Comparison of ENCODE assay signal across 8 cellular contexts in the genomic region with DNA sequence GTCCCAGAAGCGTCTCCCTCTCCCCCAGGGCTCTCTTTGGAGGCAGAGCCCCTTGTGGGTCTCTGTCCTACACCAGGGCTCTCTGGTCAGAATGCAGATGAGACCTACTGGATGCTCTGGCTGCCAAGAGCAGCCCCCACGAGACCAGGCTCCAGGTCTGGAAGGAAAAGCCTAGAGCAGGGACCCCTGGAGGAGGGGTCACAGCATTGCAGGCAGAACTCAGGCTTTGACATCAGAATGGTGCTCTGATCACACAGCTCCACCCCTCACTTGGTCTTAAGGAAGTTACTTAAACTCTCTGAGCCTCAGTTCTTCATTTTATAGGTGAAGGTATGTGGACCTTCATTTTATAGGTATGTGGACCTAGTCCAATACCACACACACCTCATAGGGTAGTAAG.
A peak's percentile ranks its signal among the peaks of the same experiment; 100 is the strongest.
DNase-seq lines count a peak whose midpoint lies in the region; ATAC-seq and TF ChIP-seq lines count a peak whose summit lies in the region.

No MANE protein-coding gene starts in this region.

- TF ChIP-seq POLR2A in stomach (IDR thresholded peaks at IDR 0.05) = no peak

- H3K36me3 Mint-ChIP-seq in activated T-cell treated with anti-CD3 and anti-CD28 coated beads, Interleukin-2, amount 50 U/mL, for 72 hours (ENCODE audit: insufficient read depth in 2 of 2) = no peaks in the 10 kb centered on the region
- H3K36me3 Mint-ChIP-seq in T-helper 17 cell (ENCODE audit: low read depth) = no peaks in the 10 kb centered on the region

- peaks cover 94% of the 10 kb centered on the region for H3K4me1 ChIP-seq in OCI-LY1 (ENCODE audit: insufficient read depth, low read length, severe bottlenecking)
- peaks cover 52 to 79% (median 68%) of the 10 kb centered on the region in 4 donors for H3K4me1 ChIP-seq in stomach

- H3K79me2 ChIP-seq in OCI-LY1 (ENCODE audit: insufficient read depth, low read length) = peaks cover 15% of the 10 kb centered on the region; the same call in 1 of the 2 replicates

- WGBS in stomach, 5 donors = 68 to 76% (median 72%) methylated on average over 2 of the region's 2 CpGs

- no peaks in the 10 kb centered on the region for H3K27me3 ChIP-seq in OCI-LY1 (ENCODE audit: insufficient read depth, low read length)
- H3K27me3 ChIP-seq in stomach = no peaks in the 10 kb centered on the region

- H3K9ac ChIP-seq in OCI-LY1 (ENCODE audit: low read length) = peak overlapping the region; percentile 39; the same call in 1 of the 2 replicates

- peak; percentile 72 for TF ChIP-seq CTCF in OCI-LY1 (IDR thresholded peaks at IDR 0.05; ENCODE audit: low read length)
- TF ChIP-seq CTCF in fibroblast of the aortic adventitia (IDR thresholded peaks at IDR 0.05; ENCODE audit: insufficient read depth, low read length) = peak; percentile 42
- no peak for TF ChIP-seq CTCF in stomach (IDR thresholded peaks at IDR 0.05)

- TF ChIP-seq EP300 in stomach (IDR thresholded peaks at IDR 0.05) = no peak

- no peak overlapping the region for H3K4me3 Mint-ChIP-seq in activated T-cell treated with anti-CD3 and anti-CD28 coated beads, Interleukin-2, amount 50 U/mL, for 72 hours
- no peak overlapping the region for H3K4me3 Mint-ChIP-seq in T-helper 17 cell

- H3K4me3 ChIP-seq in OCI-LY1 (ENCODE audit: low read depth, low read length, poor library complexity, severe bottlenecking) (no peak overlapping the region), fibroblast of the aortic adventitia (ENCODE audit: low read depth, low read length) (no peak overlapping the region), stomach (no peak overlapping the region)

- no peaks in the 10 kb centered on the region for H3F3A ChIP-seq in OCI-LY1 (ENCODE audit: insufficient read depth, low read length)

- DNase-seq in activated T-cell treated with anti-CD3 and anti-CD28 coated beads, Interleukin-2, amount 50 U/mL, for 72 hours = peak in 1 of 2 donors; percentile 35
- no peak for DNase-seq in activated T-cell treated with anti-CD3 and anti-CD28 coated beads, Interleukin-2, amount 50 U/mL, for 1 hour
- DNase-seq in fibroblast of the aortic adventitia (ENCODE audit: low read depth) (no peak), stomach (no peak), AG08395 (ENCODE audit: low spot score) (no peak), T-helper 17 cell (no peak)
- DNase-seq in activated CD8-positive, alpha-beta memory T cell treated with anti-CD3 and anti-CD28 coated beads for 24 hours = no peak

- H3K4me2 ChIP-seq in OCI-LY1 (ENCODE audit: low read length) = peak overlapping the region; percentile 36; the same call in 1 of the 2 replicates

- no peak overlapping the region for H3K27ac Mint-ChIP-seq in activated T-cell treated with anti-CD3 and anti-CD28 coated beads, Interleukin-2, amount 50 U/mL, for 72 hours
- H3K27ac Mint-ChIP-seq in T-helper 17 cell = no peak overlapping the region

- no peaks in the 10 kb centered on the region for H3K9me2 ChIP-seq in OCI-LY1 (ENCODE audit: low read depth, low read length)

- H3K27me3 Mint-ChIP-seq in activated T-cell treated with anti-CD3 and anti-CD28 coated beads, Interleukin-2, amount 50 U/mL, for 72 hours (ENCODE audit: low read depth) = no peaks in the 10 kb centered on the region
- H3K27me3 Mint-ChIP-seq in T-helper 17 cell = no peaks in the 10 kb centered on the region

- intact Hi-C loops in stomach (cut with DNase I; ENCODE audit: low total_unique reads) = no loop called here

- no peaks in the 10 kb centered on the region for H4K20me1 ChIP-seq in OCI-LY1 (ENCODE audit: insufficient read depth, low read length)

- peak; percentile 45 to 69 for ATAC-seq in activated T-cell treated with anti-CD3 and anti-CD28 coated beads, Interleukin-2, amount 50 U/mL, for 72 hours (replicated peaks in 1 of 2)
- ATAC-seq in T-helper 17 cell = no peak

- H3K4me1 Mint-ChIP-seq in activated T-cell treated with anti-CD3 and anti-CD28 coated beads, Interleukin-2, amount 50 U/mL, for 72 hours (ENCODE audit: low read depth) = peaks cover 37% of the 10 kb centered on the region
- H3K4me1 Mint-ChIP-seq in T-helper 17 cell = peaks cover 13% of the 10 kb centered on the region

- no peak overlapping the region for H2AFZ ChIP-seq in OCI-LY1 (ENCODE audit: low read length)

- peaks cover 13% of the 10 kb centered on the region; the same call in 1 of the 2 replicates for H3K36me3 ChIP-seq in OCI-LY1 (ENCODE audit: insufficient read depth, low read length)
- H3K36me3 ChIP-seq in stomach = no peaks in the 10 kb centered on the region

- no peaks in the 10 kb centered on the region for H3K9me3 Mint-ChIP-seq in activated T-cell treated with anti-CD3 and anti-CD28 coated beads, Interleukin-2, amount 50 U/mL, for 72 hours

- H3K27ac ChIP-seq in OCI-LY1 (ENCODE audit: low read depth, low read length, poor library complexity, severe bottlenecking) (peak overlapping the region; percentile 94), stomach (peak overlapping the region; percentile 68 to 82 (median 69))

- H3K9me3 ChIP-seq in OCI-LY1 (ENCODE audit: low read length) = no peaks in the 10 kb centered on the region
- H3K9me3 ChIP-seq in stomach = no peaks in the 10 kb centered on the region
- H3K9me3 ChIP-seq in T-helper 17 cell (ENCODE audit: control insufficient read depth, low read length, poor library complexity, severe bottlenecking) = no peaks in the 10 kb centered on the region

Comparison
In these comparisons a context has a peak if more than half of its experiments do, and no peak if none do; other contexts are left out.
1. CTCF ChIP-seq: peak in OCI-LY1 (single experiment) and fibroblast of the aortic adventitia (single experiment); none in stomach (0 of 7).